In the genomic region with DNA sequence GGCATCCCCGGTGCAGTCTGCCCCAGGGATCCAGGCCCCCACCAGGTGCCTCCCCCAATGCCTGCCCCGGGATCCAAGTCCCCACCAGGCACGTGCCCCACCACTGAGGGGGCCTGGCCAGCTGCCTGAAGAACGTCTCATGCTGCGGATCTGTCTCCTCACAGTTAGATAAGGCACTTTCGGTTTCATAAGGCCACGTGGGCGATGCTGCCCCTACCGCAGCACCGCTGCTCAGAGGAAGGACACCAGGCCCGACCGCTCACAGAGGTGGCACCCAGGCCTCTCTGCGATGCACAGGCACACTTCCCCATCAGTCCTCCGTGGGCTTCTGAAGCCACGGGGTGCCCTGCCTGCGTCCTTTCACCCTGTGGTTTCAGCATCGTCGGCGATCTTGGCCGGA, we compare ENCODE assay signal across 9 cellular contexts.
A peak's percentile ranks its signal among the peaks of the same experiment; 100 is the strongest.
DNase-seq lines count a peak whose midpoint lies in the region; ATAC-seq and TF ChIP-seq lines count a peak whose summit lies in the region.
"Had no signal": no experiment of that assay in that cellular context is flagged by ENCODE, and none has a peak within 500 bp of the region (broad histone marks: within the 10 kb centered on the region; RNA-seq: fewer than 3 reads in every experiment).

No MANE protein-coding gene starts in this region.

- peaks cover 11% of the 10 kb centered on the region for H3K4me1 Mint-ChIP-seq in activated T-cell treated with anti-CD3 and anti-CD28 coated beads, Interleukin-2, amount 50 U/mL, for 4 hours (ENCODE audit: low read depth)
- peaks cover 4 to 5% of the 10 kb centered on the region in 2 experiments; a peak in 2 of 4 replicates for H3K4me1 Mint-ChIP-seq in H9

- H2AK5ac ChIP-seq in H9 (ENCODE audit: insufficient read length, low read length) = no peak overlapping the region

- H3K4me1 ChIP-seq in Peyer's patch (peaks cover 0 to 16% (median 0%) of the 10 kb centered on the region in 4 donors), H9 (ENCODE audit: insufficient read depth, low read length) (no peaks in the 10 kb centered on the region)

- peak overlapping the region; percentile 57 for H3K4me3 Mint-ChIP-seq in activated T-cell treated with anti-CD3 and anti-CD28 coated beads, Interleukin-2, amount 50 U/mL, for 4 hours
- no peak overlapping the region for H3K4me3 Mint-ChIP-seq in H9
- H3K4me3 Mint-ChIP-seq: T-helper 1 cell treated with Interleukin-12 subunit alpha and Interleukin-12 subunit beta and Interleukin-4 antibody, amounts not matched to agents 30 μg/mL and 1 μg/mL, for 36 hours had no signal

- H4K91ac ChIP-seq in H9 (ENCODE audit: insufficient read length, low read depth, low read length) = no peak overlapping the region

- H3K4ac ChIP-seq in H9 (ENCODE audit: low read depth, low read length) = no peak overlapping the region

- H3K9me3 Mint-ChIP-seq in activated T-cell treated with anti-CD3 and anti-CD28 coated beads, Interleukin-2, amount 50 U/mL, for 4 hours = no peaks in the 10 kb centered on the region
- no peaks in the 10 kb centered on the region for H3K9me3 Mint-ChIP-seq in H9
- H3K9me3 Mint-ChIP-seq: T-helper 1 cell treated with Interleukin-12 subunit alpha and Interleukin-12 subunit beta and Interleukin-4 antibody, amounts not matched to agents 30 μg/mL and 1 μg/mL, for 36 hours had no signal

- no peaks in the 10 kb centered on the region for H3K79me2 ChIP-seq in H9 (ENCODE audit: insufficient read depth, low read length)

- no peak overlapping the region for H3K9ac ChIP-seq in H9 (ENCODE audit: extremely low read depth, insufficient read length, low read length)

- no peak overlapping the region for H3K23ac ChIP-seq in H9 (ENCODE audit: insufficient read length, low read depth, low read length)

- H2BK20ac ChIP-seq in H9 (ENCODE audit: low read depth, low read length, poor library complexity, severe bottlenecking) = no peak overlapping the region

- H3K36me3 ChIP-seq in Peyer's patch = peaks cover 0 to 33% (median 0%) of the 10 kb centered on the region in 3 donors

- H3K14ac ChIP-seq in H9 (ENCODE audit: insufficient read depth, low read length) = no peak overlapping the region

- no peak overlapping the region for H2AFZ ChIP-seq in H9 (ENCODE audit: low read length)

- H4K5ac ChIP-seq in H9 (ENCODE audit: insufficient read length, low read depth, low read length) = no peak overlapping the region

- DNase-seq in Peyer's patch = peak; percentile 55 to 82 (median 70)
- DNase-seq in activated T-cell treated with anti-CD3 and anti-CD28 coated beads, Interleukin-2, amount 50 U/mL, for 4 hours = peak; percentile 20
- DNase-seq in left colon = peak in 1 of 2 donors; percentile 41
- peak; percentile 34 for DNase-seq in stimulated activated naive CD4-positive, alpha-beta T cell treated with Interleukin-2 at 50 U/mL for 16 hours (lab: John Stamatoyannopoulos, UW)
- DNase-seq in H9 = no peak
- DNase-seq in NK-92 treated with Interleukin-12 subunit alpha and Interleukin-12 subunit beta, amount 100 ng/mL, for 24 hours (lab: John Stamatoyannopoulos, UW) = no peak

- no peak overlapping the region for H2BK12ac ChIP-seq in H9 (ENCODE audit: insufficient read length, low read depth, low read length)

- TF ChIP-seq CTCF in Peyer's patch (IDR thresholded peaks at IDR 0.05) = no peak
- no peak for TF ChIP-seq CTCF in H9 (conservative IDR thresholded peaks at IDR 0.05)

- no peak overlapping the region for H2BK15ac ChIP-seq in H9 (ENCODE audit: low read depth, low read length)

- no peak overlapping the region for H3K18ac ChIP-seq in H9 (ENCODE audit: insufficient read length, low read depth, low read length)

- no peak overlapping the region for H3K4me2 ChIP-seq in H9 (ENCODE audit: insufficient read depth, insufficient read length, low read length)

- H3K36me3 Mint-ChIP-seq in activated T-cell treated with anti-CD3 and anti-CD28 coated beads, Interleukin-2, amount 50 U/mL, for 4 hours (ENCODE audit: insufficient read depth) = peaks cover 3% of the 10 kb centered on the region
- peaks cover 6 to 22% (median 15%) of the 10 kb centered on the region in 3 experiments; a peak in 6 of 7 replicates for H3K36me3 Mint-ChIP-seq in H9 (ENCODE audit: insufficient read depth in 1 of 3, low read depth in 3 of 3)

- H4K20me1 ChIP-seq in H9 (ENCODE audit: control insufficient read depth, insufficient read depth, insufficient read length) = peaks cover 3% of the 10 kb centered on the region

- H3K23me2 ChIP-seq in H9 (ENCODE audit: insufficient read length, low read depth, low read length, poor library complexity, severe bottlenecking) = no peaks in the 10 kb centered on the region

- H2BK5ac ChIP-seq in H9 (ENCODE audit: insufficient read length, low read length) = no peak overlapping the region

- TF ChIP-seq POLR2A in Peyer's patch (IDR thresholded peaks at IDR 0.05) = peak in 1 of 2 donors; percentile 11

- no peak overlapping the region for H3T11ph ChIP-seq in H9 (ENCODE audit: low read length)

- no peak overlapping the region for H4K8ac ChIP-seq in H9 (replicated peaks; ENCODE audit: insufficient read length, low read depth, low read length)

- no peak overlapping the region; a peak in 1 of 7 replicates for H3K27ac Mint-ChIP-seq in H9
- H3K27ac Mint-ChIP-seq: T-helper 1 cell treated with Interleukin-12 subunit alpha and Interleukin-12 subunit beta and Interleukin-4 antibody, amounts not matched to agents 30 μg/mL and 1 μg/mL, for 36 hours had no signal

- H3K27ac ChIP-seq in Peyer's patch (peak overlapping the region; percentile 49 to 60 (median 52)), H9 (ENCODE audit: insufficient read length, low read depth, low read length) (no peak overlapping the region)

- H3K27me3 Mint-ChIP-seq in activated T-cell treated with anti-CD3 and anti-CD28 coated beads, Interleukin-2, amount 50 U/mL, for 4 hours (ENCODE audit: low read depth) = no peaks in the 10 kb centered on the region
- no peaks in the 10 kb centered on the region; the same call in 1 of the 2 replicates for H3K27me3 Mint-ChIP-seq in H9 (ENCODE audit: low read depth)

- peak; percentile 69 to 75 for ATAC-seq in activated T-cell treated with anti-CD3 and anti-CD28 coated beads, Interleukin-2, amount 50 U/mL, for 4 hours
- ATAC-seq in left colon (peak; percentile 62), HG03196 (IDR thresholded peaks at IDR 0.05; ENCODE audit: unreplicated experiment) (no peak), GM18858 (IDR thresholded peaks at IDR 0.05; ENCODE audit: unreplicated experiment) (no peak)

- no peak overlapping the region for H2BK120ac ChIP-seq in H9 (ENCODE audit: low read depth, low read length, poor library complexity, severe bottlenecking)

- H3K27me3 ChIP-seq in Peyer's patch = no peaks in the 10 kb centered on the region
- H3K27me3 ChIP-seq in H9 (ENCODE audit: insufficient read depth, low read length) = no peaks in the 10 kb centered on the region

- no CpG with 5 or more reads among the region's 20 CpGs for WGBS in H9 (ENCODE audit: extremely low coverage, insufficient read length, low lambda C conversion rate)

- no peak overlapping the region for H3K56ac ChIP-seq in H9 (ENCODE audit: insufficient read length, low read depth, low read length)

- intact Hi-C loops in left colon (cut with DNase I, micrococcal nuclease) = no loop called here

- peak overlapping the region; percentile 9 to 40 (median 10) for H3K4me3 ChIP-seq in Peyer's patch

- H3K9me3 ChIP-seq in Peyer's patch (no peaks in the 10 kb centered on the region), H9 (ENCODE audit: control insufficient read depth, low read depth, low read length) (no peaks in the 10 kb centered on the region)

- H3K79me1 ChIP-seq in H9 (ENCODE audit: insufficient read depth, low read depth, low read length, poor library complexity, severe bottlenecking) = no peaks in the 10 kb centered on the region

Comparison
In these comparisons a context has a peak if more than half of its experiments do, and no peak if none do; other contexts are left out.
1. DNase-seq: peak in Peyer's patch (3 of 3), activated T-cell treated with anti-CD3 and anti-CD28 coated beads, Interleukin-2, amount 50 U/mL, for 4 hours (single experiment) and stimulated activated naive CD4-positive, alpha-beta T cell treated with Interleukin-2 at 50 U/mL for 16 hours (single experiment); none in H9 (single experiment) and NK-92 treated with Interleukin-12 subunit alpha and Interleukin-12 subunit beta, amount 100 ng/mL, for 24 hours (single experiment).
2. ATAC-seq: peak in activated T-cell treated with anti-CD3 and anti-CD28 coated beads, Interleukin-2, amount 50 U/mL, for 4 hours (2 of 2) and left colon (single experiment); none in HG03196 (single experiment) and GM18858 (single experiment).